ENCODE assay signal across 8 cellular contexts in genomic region chr3:47381317-47382157, GRCh38. TPM values are rescaled to one million over a fixed set of nuclear protein-coding genes. Genes with fewer than 3 reads are reported as not detected.
DNase-seq lines count a peak whose midpoint lies in the region; ATAC-seq and TF ChIP-seq lines count a peak whose summit lies in the region.

No MANE protein-coding gene starts in this region.

- peak overlapping the region; percentile 95 for H4K8ac ChIP-seq in trophoblast cell (ENCODE audit: low read depth, low read length)

- H3K4ac ChIP-seq in trophoblast cell (ENCODE audit: low read depth, low read length), result peak overlapping the region; percentile 80

- peak overlapping the region; percentile 86 for H2BK5ac ChIP-seq in trophoblast cell (ENCODE audit: low read depth, low read length, poor library complexity)

- H2BK12ac ChIP-seq in trophoblast cell (ENCODE audit: low read length), result no peak overlapping the region

- no peak overlapping the region for H3K23ac ChIP-seq in trophoblast cell (ENCODE audit: low read length)

- TF ChIP-seq POLR2A in transverse colon (IDR thresholded peaks at IDR 0.05), result no peak

- H3K14ac ChIP-seq in trophoblast cell (ENCODE audit: low read length), result peak overlapping the region; percentile 95

- H2BK120ac ChIP-seq in trophoblast cell (ENCODE audit: insufficient read depth, low read length, poor library complexity), result peak overlapping the region; percentile 89

- H3K4me1 Mint-ChIP-seq in activated naive CD8-positive, alpha-beta T cell treated with anti-CD3 and anti-CD28 coated beads, Interleukin-2, amount 10 ng/mL, durations not matched to agents 7 days and 5 days, result peaks cover 37% of the 10 kb centered on the region

- peak; percentile 51 for ATAC-seq in activated naive CD8-positive, alpha-beta T cell treated with anti-CD3 and anti-CD28 coated beads, Interleukin-2, amount 10 ng/mL, durations not matched to agents 7 days and 5 days (ENCODE audit: low read depth)

- WGBS in trophoblast cell (ENCODE audit: extremely low coverage, insufficient coverage, insufficient read length), result no CpG with 5 or more reads among the region's 44 CpGs
- WGBS in transverse colon (ENCODE audit: low coverage in 1 of 2), 2 donors, result 6 to 45% methylated on average over 4 to 44 of the region's 44 CpGs

- H3K9me3 ChIP-seq in cardiac muscle cell (ENCODE audit: low read depth) (no peaks in the 10 kb centered on the region), trophoblast cell (ENCODE audit: insufficient read depth, low read depth, low read length) (peaks cover 2% of the 10 kb centered on the region), transverse colon (no peaks in the 10 kb centered on the region)

- H4K12ac ChIP-seq in trophoblast cell (ENCODE audit: low read depth, low read length), result peak overlapping the region; percentile 89

- in situ Hi-C loops in transverse colon (cut with MboI; ENCODE audit: low pct_ligation_motif_present in 1 of 4, low pct_unique_long_range_greater_than_20kb in 1 of 4, low sequenced_read_pairs in 3 of 4), result no loop called here

- H2AK5ac ChIP-seq in trophoblast cell (ENCODE audit: low read length), result peak overlapping the region; percentile 73

- peaks cover 9% of the 10 kb centered on the region for H3K36me3 Mint-ChIP-seq in activated naive CD8-positive, alpha-beta T cell treated with anti-CD3 and anti-CD28 coated beads, Interleukin-2, amount 10 ng/mL, durations not matched to agents 7 days and 5 days

- POLR2A ChIA-PET in activated naive CD8-positive, alpha-beta T cell treated with anti-CD3 and anti-CD28 coated beads, Interleukin-2, amount 10 ng/mL, durations not matched to agents 7 days and 5 days (lab: Charles Lee), result interaction anchor here (0.7 to 1.6 kb wide), 7 partner anchors 32 to 1252 kb away, joined by 3 to 7 read pairs (median 4); partner anchors contain the start of genes ELP6 and NBEAL2

- peaks cover 10% of the 10 kb centered on the region for H3K79me1 ChIP-seq in trophoblast cell (ENCODE audit: low read length)

- H3K27ac ChIP-seq in cardiac muscle cell (peak overlapping the region; percentile 88), trophoblast cell (ENCODE audit: low read depth, low read length) (peak overlapping the region; percentile 90), transverse colon (peak overlapping the region; percentile 93 to 99 (median 98))

- H3K4me2 ChIP-seq in trophoblast cell (ENCODE audit: low read length), result peak overlapping the region; percentile 83

- H4K91ac ChIP-seq in trophoblast cell (ENCODE audit: low read depth, low read length), result peak overlapping the region; percentile 95

- peak overlapping the region; percentile 46 for H2AFZ ChIP-seq in trophoblast cell (ENCODE audit: insufficient read depth, low read length, poor library complexity)

- DNase-seq in GF-D8 (lab: John Stamatoyannopoulos, UW) (peak; percentile 61), H4 (ENCODE audit: low spot score) (peak; percentile 59), LHCN-M2 (ENCODE audit: low read depth) (peak; percentile 84), SKM-1 treated with dmso at 0.1 percent for 144 hours (lab: John Stamatoyannopoulos, UW; ENCODE audit: unreplicated experiment) (peak; percentile 78), cardiac muscle cell (ENCODE audit: low read depth in 1 of 2, low spot score in 1 of 2) (peak; percentile 89 to 92), trophoblast cell (peak; percentile 84 to 90), transverse colon (peak; percentile 91)
- DNase-seq in activated naive CD8-positive, alpha-beta T cell treated with anti-CD3 and anti-CD28 coated beads, Interleukin-2, amount 10 ng/mL, durations not matched to agents 7 days and 5 days, result peak; percentile 86

- H3K4me3 ChIP-seq in cardiac muscle cell, result peak overlapping the region; percentile 79
- peak overlapping the region; percentile 97 for H3K4me3 ChIP-seq in trophoblast cell (ENCODE audit: low read depth, low read length)
- peak overlapping the region; percentile 68 to 97 (median 88) for H3K4me3 ChIP-seq in transverse colon

- peak overlapping the region; percentile 99 for H3K4me3 Mint-ChIP-seq in activated naive CD8-positive, alpha-beta T cell treated with anti-CD3 and anti-CD28 coated beads, Interleukin-2, amount 10 ng/mL, durations not matched to agents 7 days and 5 days

- H3K27ac Mint-ChIP-seq in activated naive CD8-positive, alpha-beta T cell treated with anti-CD3 and anti-CD28 coated beads, Interleukin-2, amount 10 ng/mL, durations not matched to agents 7 days and 5 days, result peak overlapping the region; percentile 100

- intact Hi-C loops in transverse colon (cut with DNase I; ENCODE audit: low total_unique reads), result no loop called here

- no peaks in the 10 kb centered on the region for H3K27me3 ChIP-seq in cardiac muscle cell
- no peaks in the 10 kb centered on the region for H3K27me3 ChIP-seq in trophoblast cell (ENCODE audit: insufficient read depth, low read length)
- no peaks in the 10 kb centered on the region for H3K27me3 ChIP-seq in transverse colon

- H3K4me1 ChIP-seq in cardiac muscle cell (ENCODE audit: low read depth) (peaks cover 7% of the 10 kb centered on the region), trophoblast cell (ENCODE audit: control insufficient read depth in 1 of 2, insufficient read depth in 2 of 2, low read length in 2 of 2) (peaks cover 6 to 14% of the 10 kb centered on the region in 2 experiments), transverse colon (peaks cover 9 to 37% (median 24%) of the 10 kb centered on the region in 4 donors)

- peak overlapping the region; percentile 93 for H3K18ac ChIP-seq in trophoblast cell (ENCODE audit: low read length)

- peaks cover 12% of the 10 kb centered on the region for H3K79me2 ChIP-seq in trophoblast cell (ENCODE audit: control insufficient read depth, insufficient read depth, low read length, poor library complexity)

- no peaks in the 10 kb centered on the region for H3K27me3 Mint-ChIP-seq in activated naive CD8-positive, alpha-beta T cell treated with anti-CD3 and anti-CD28 coated beads, Interleukin-2, amount 10 ng/mL, durations not matched to agents 7 days and 5 days

- TF ChIP-seq EP300 in transverse colon (IDR thresholded peaks at IDR 0.05; ENCODE audit: low read depth), result no peak

- no peaks in the 10 kb centered on the region for H3K9me3 Mint-ChIP-seq in activated naive CD8-positive, alpha-beta T cell treated with anti-CD3 and anti-CD28 coated beads, Interleukin-2, amount 10 ng/mL, durations not matched to agents 7 days and 5 days

- H3K9ac ChIP-seq in trophoblast cell (ENCODE audit: low read length), result peak overlapping the region; percentile 51

- H3K36me3 ChIP-seq in cardiac muscle cell (no peaks in the 10 kb centered on the region), trophoblast cell (ENCODE audit: control insufficient read depth in 1 of 2, insufficient read depth in 2 of 2, low read length in 2 of 2) (peaks cover 2% of the 10 kb centered on the region in 2 experiments), transverse colon (no peaks in the 10 kb centered on the region)

- no peak for TF ChIP-seq CTCF in cardiac muscle cell (IDR thresholded peaks at IDR 0.05; ENCODE audit: low read depth, low read length)
- TF ChIP-seq CTCF in transverse colon (IDR thresholded peaks at IDR 0.05), result no peak

RNA-seq across cellular contexts. Expression of gene PTPN23, which starts 0.7 kb away (rescaled TPM):
- total RNA-seq in H4 (2014; rRNA removed; shearing (Covaris generic)), result 3.8 and 6.9 TPM in 2 replicates
- 15.2 and 16.7 TPM in 2 replicates for total RNA-seq in LHCN-M2 (2014; rRNA removed)
- polyA plus RNA-seq in LHCN-M2 (2012), result 31.5 TPM
- total RNA-seq in activated naive CD8-positive, alpha-beta T cell treated with anti-CD3 and anti-CD28 coated beads, Interleukin-2, amount 10 ng/mL, durations not matched to agents 7 days and 5 days, result 10 to 100 TPM; 36.6 to 42.6 TPM
- 10.7 and 18.7 TPM in 2 replicates for total RNA-seq in cardiac muscle cell
- polyA plus RNA-seq in cardiac muscle cell, result 17.1 and 17.4 TPM in 2 replicates
- polyA plus RNA-seq in trophoblast cell (2013), result 26.0 and 26.5 TPM in 2 replicates
- total RNA-seq in transverse colon, result 100 to 1,000 TPM in 1 of 4 donors, 10 to 100 TPM in 3; 26.9 to 199 (median 55.1) TPM

Comparison
In these comparisons a context has a peak if more than half of its experiments do, and no peak if none do; other contexts are left out.
1. Peak in every context shown above with its lines: DNase-seq, ATAC-seq, H3K4me3 ChIP-seq and H3K27ac ChIP-seq.